9 cellular contexts compared by ENCODE assay signal in genomic region chr1:198669023-198669698, GRCh38. TPM values are rescaled to one million over a fixed set of nuclear protein-coding genes. Genes with fewer than 3 reads are reported as not detected.
DNase-seq lines count a peak whose midpoint lies in the region; ATAC-seq and TF ChIP-seq lines count a peak whose summit lies in the region.
"Had no signal": no experiment of that assay in that cellular context is flagged by ENCODE, and none has a peak within 500 bp of the region (broad histone marks: within the 10 kb centered on the region; RNA-seq: fewer than 3 reads in every experiment).

No MANE protein-coding gene starts in this region.

- POLR2A ChIA-PET in CD8-positive, alpha-beta T cell (lab: Charles Lee): interaction anchor here (0.8 to 4.0 kb wide), 5 partner anchors 12 to 105 kb away, joined by 3 to 27 read pairs (median 4); no protein-coding TSS in a partner anchor

- H3K27ac Mint-ChIP-seq in CD8-positive, alpha-beta T cell: peak overlapping the region; percentile 96

- intact Hi-C loops in CD8-positive, alpha-beta T cell (cut with DNase I, micrococcal nuclease): loop anchor here (1.0 to 5.0 kb wide), 4 partner anchors 8 to 47 kb away; no protein-coding TSS in a partner anchor
- intact Hi-C loops in left colon (cut with DNase I, micrococcal nuclease): no loop called here

- CTCF ChIA-PET in CD8-positive, alpha-beta T cell (lab: Charles Lee): interaction anchor here (0.8 kb wide), 1 partner anchor 149 kb away, joined by 3 read pairs; no protein-coding TSS in a partner anchor

- peaks cover 91% of the 10 kb centered on the region for H3K4me1 ChIP-seq in CD8-positive, alpha-beta T cell (ENCODE audit: insufficient read depth, low read length)

- peaks cover 90% of the 10 kb centered on the region for H3K4me1 Mint-ChIP-seq in CD8-positive, alpha-beta T cell (ENCODE audit: low read depth)
- H3K4me1 Mint-ChIP-seq: neural crest cell had no signal

- peaks cover 77% of the 10 kb centered on the region for H3K36me3 Mint-ChIP-seq in CD8-positive, alpha-beta T cell

- H3K36me3 ChIP-seq in CD8-positive, alpha-beta T cell (ENCODE audit: insufficient read depth, low read length): no peaks in the 10 kb centered on the region

- peak overlapping the region; percentile 8 for H3K4me3 ChIP-seq in CD8-positive, alpha-beta T cell (ENCODE audit: low read depth, low read length)
- H3K4me3 ChIP-seq in fibroblast of the aortic adventitia (ENCODE audit: low read depth, low read length): no peak overlapping the region

- H3K4me3 Mint-ChIP-seq in CD8-positive, alpha-beta T cell: peak overlapping the region; percentile 61
- H3K4me3 Mint-ChIP-seq: neural crest cell had no signal

- peak in 3 of 7 experiments; percentile 40 to 56 (median 46) for DNase-seq in CD8-positive, alpha-beta T cell
- DNase-seq in T-helper 22 cell (ENCODE audit: low read depth) (peak; percentile 46), fibroblast of the aortic adventitia (ENCODE audit: low read depth) (peak; percentile 88), Ammon's horn (ENCODE audit: low spot score) (no peak), left colon (no peak), substantia nigra (lab: John Stamatoyannopoulos, UW) (no peak)

- no peaks in the 10 kb centered on the region for H3K9me3 ChIP-seq in CD8-positive, alpha-beta T cell (ENCODE audit: low read length)

- H3K27me3 Mint-ChIP-seq in CD8-positive, alpha-beta T cell (ENCODE audit: low read depth): no peaks in the 10 kb centered on the region

- no peaks in the 10 kb centered on the region for H3K27me3 ChIP-seq in CD8-positive, alpha-beta T cell (ENCODE audit: insufficient read depth, low read length)

- peak overlapping the region; percentile 54 for H3K27ac ChIP-seq in CD8-positive, alpha-beta T cell (ENCODE audit: low read depth, low read length)
- no peak overlapping the region for H3K27ac ChIP-seq in substantia nigra (ENCODE audit: low read depth, low read length, poor library complexity, severe bottlenecking)

- H3K9me3 Mint-ChIP-seq in CD8-positive, alpha-beta T cell: no peaks in the 10 kb centered on the region

- no peak for TF ChIP-seq CTCF in CD8-positive, alpha-beta T cell (IDR thresholded peaks at IDR 0.05)
- TF ChIP-seq CTCF in fibroblast of the aortic adventitia (IDR thresholded peaks at IDR 0.05; ENCODE audit: insufficient read depth, low read length): no peak

- peak; percentile 77 for ATAC-seq in CD8-positive, alpha-beta T cell
- peak; percentile 72 for ATAC-seq in GM19438 (IDR thresholded peaks at IDR 0.05; ENCODE audit: low read depth, unreplicated experiment)
- peak; percentile 91 for ATAC-seq in HG03432 (IDR thresholded peaks at IDR 0.05; ENCODE audit: unreplicated experiment)
- no peak for ATAC-seq in left colon

RNA-seq across cellular contexts. Expression of gene PTPRC, which starts 30.3 kb away (rescaled TPM):
- 100 to 1,000 TPM; 603 to 634 TPM for total RNA-seq in CD8-positive, alpha-beta T cell
- total RNA-seq in fibroblast of the aortic adventitia (ENCODE audit: low replicate concordance) (0.09 TPM in 1 of 2 replicates, not detected in the other), left colon (10 to 100 TPM in 1 of 2 donors, 1 to 10 TPM in 1; 6.3 to 22.4 TPM)
- total RNA-seq: neural crest cell had no signal

Comparison
In these comparisons a context has a peak if more than half of its experiments do, and no peak if none do; other contexts are left out.
1. DNase-seq: peak in T-helper 22 cell (single experiment) and fibroblast of the aortic adventitia (single experiment); none in Ammon's horn (single experiment), left colon (0 of 2) and substantia nigra (0 of 49).
2. RNA of gene PTPRC, which starts 30.3 kb away (total RNA-seq): 603 to 634 TPM in CD8-positive, alpha-beta T cell; 6.3 to 22.4 TPM in left colon and 0.09 TPM in fibroblast of the aortic adventitia; every median in the first group is over 10 times any median in the second.
3. intact Hi-C loops: an anchor here in CD8-positive, alpha-beta T cell (1.0 to 5.0 kb wide); none called in left colon.